1 cellular context compared by ENCODE assay signal in genomic region chr2:9843229-9844035, GRCh38.
A peak's percentile ranks its signal among the peaks of the same experiment; 100 is the strongest.
TF ChIP-seq lines count a peak whose summit lies in the region.

TAF1B (plus strand) TSS chr2:9843474; CDS start chr2:9843542, 68 bp downstream.

TF ChIP-seq in WTC11, 78 proteins besides CTCF, POLR2A, EP300 and RAD21 (continued from another document):
- TF ChIP-seq ZNF281 (CRISPR knock-in tag; IDR thresholded peaks at IDR 0.05) (no peak), GABPB1 (CRISPR knock-in tag; IDR thresholded peaks at IDR 0.05) (peak; percentile 59), AFF4 (CRISPR knock-in tag; IDR thresholded peaks at IDR 0.05; ENCODE audit: borderline replicate concordance) (peak; percentile 92; the same call in 1 of the 2 replicates), ZNF671 (CRISPR knock-in tag; IDR thresholded peaks at IDR 0.05) (no peak), E2F1 (CRISPR knock-in tag; IDR thresholded peaks at IDR 0.05) (peak; percentile 42; the same call in 1 of the 2 replicates), MLX (CRISPR knock-in tag; IDR thresholded peaks at IDR 0.05) (no peak), TP53 (CRISPR knock-in tag; IDR thresholded peaks at IDR 0.05) (peak; percentile 70; the same call in 1 of the 2 replicates), GTF2I (CRISPR knock-in tag; conservative IDR thresholded peaks at IDR 0.05) (no peak), STAT6 (CRISPR knock-in tag; conservative IDR thresholded peaks at IDR 0.05; ENCODE audit: low read depth) (no peak)
